ENCODE assay signal across 8 cellular contexts in the genomic region with DNA sequence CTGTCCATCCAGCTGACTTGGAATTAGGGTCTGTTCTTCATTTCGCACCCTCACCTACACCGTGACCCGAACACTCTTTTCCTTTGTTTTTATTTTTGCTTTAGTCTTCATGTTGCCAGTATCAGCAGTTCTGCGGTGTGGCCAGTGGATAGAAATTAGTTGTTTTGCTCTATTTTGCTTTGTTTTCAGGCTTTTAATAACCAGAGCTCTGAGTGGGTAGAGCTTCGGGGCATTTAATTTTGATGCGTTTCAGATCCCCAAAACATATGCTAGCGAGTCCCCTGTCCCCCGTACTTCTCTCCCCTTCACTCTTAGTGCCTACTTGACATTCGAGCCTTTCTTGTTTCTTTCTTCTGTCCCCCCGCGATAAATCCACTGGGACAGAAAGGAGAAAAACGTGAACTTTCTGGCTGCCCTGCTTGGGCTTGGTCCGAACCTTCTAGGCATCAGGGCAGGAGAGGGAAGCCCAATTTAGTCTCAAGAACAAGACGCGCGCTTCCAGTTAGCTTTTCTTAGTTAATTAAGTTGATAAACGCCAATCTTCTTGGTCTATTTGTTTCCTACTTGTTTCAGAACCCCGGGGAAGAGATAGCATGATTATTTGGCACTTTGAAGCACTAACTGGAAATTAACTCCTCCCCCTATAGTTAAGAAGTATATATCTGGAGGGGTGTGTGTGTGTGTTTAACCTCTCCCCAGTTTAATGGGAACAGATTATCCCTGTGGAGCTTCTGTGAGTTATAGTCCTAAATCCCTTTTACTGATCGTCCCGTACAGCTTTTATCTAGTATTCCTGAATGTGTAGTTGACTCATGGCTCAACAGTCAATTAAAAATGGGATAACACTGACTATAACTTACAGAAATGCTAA. TPM values are rescaled to one million over a fixed set of nuclear protein-coding genes. Genes with fewer than 3 reads are reported as not detected.
DNase-seq lines count a peak whose midpoint lies in the region; ATAC-seq and TF ChIP-seq lines count a peak whose summit lies in the region.

No MANE protein-coding gene starts in this region.

- peaks cover 7% of the 10 kb centered on the region for H3F3A ChIP-seq in neural progenitor cell (ENCODE audit: low read depth)

- H3K9ac ChIP-seq in SK-N-MC (ENCODE audit: insufficient read length) (peak overlapping the region; percentile 67), neural progenitor cell (peak overlapping the region; percentile 52)

- no peaks in the 10 kb centered on the region for H3K9me3 ChIP-seq in SK-N-MC (ENCODE audit: low read depth, low read length)
- H3K9me3 ChIP-seq in neural progenitor cell (ENCODE audit: low read depth): no peaks in the 10 kb centered on the region

- peak overlapping the region; percentile 91 for H3K27ac ChIP-seq in 22Rv1
- H3K27ac ChIP-seq in SK-N-MC: no peak overlapping the region
- H3K27ac ChIP-seq in epithelial cell of prostate: peak overlapping the region; percentile 76
- no peak overlapping the region for H3K27ac ChIP-seq in neural progenitor cell

- H3K4me3 ChIP-seq in GM12864 (ENCODE audit: low read depth, low read length) (peak overlapping the region; percentile 73), SK-N-MC (peak overlapping the region; percentile 95), neural progenitor cell (peak overlapping the region; percentile 63)

- no peaks in the 10 kb centered on the region for H3K36me3 ChIP-seq in SK-N-MC (ENCODE audit: insufficient read depth, low read length)
- no peaks in the 10 kb centered on the region for H3K36me3 ChIP-seq in neural progenitor cell

- peaks cover 18% of the 10 kb centered on the region for H3K4me1 ChIP-seq in neural progenitor cell

- H3K27ac Mint-ChIP-seq in neural progenitor cell: peak overlapping the region; percentile 48

- H3K27me3 Mint-ChIP-seq in neural progenitor cell (ENCODE audit: insufficient read depth, low read depth): peaks cover 6% of the 10 kb centered on the region

- H3K9me3 Mint-ChIP-seq in neural progenitor cell: no peaks in the 10 kb centered on the region

- ATAC-seq in HG03457 (IDR thresholded peaks at IDR 0.05; ENCODE audit: unreplicated experiment): no peak

- no peaks in the 10 kb centered on the region for H3K27me3 ChIP-seq in neural progenitor cell

- peak overlapping the region; percentile 90 for H3K4me2 ChIP-seq in neural progenitor cell

- peaks cover 26% of the 10 kb centered on the region for H3K79me2 ChIP-seq in neural progenitor cell (ENCODE audit: low read depth)

- peak overlapping the region; percentile 99 for H3K4me3 Mint-ChIP-seq in neural progenitor cell

- H3K36me3 Mint-ChIP-seq in neural progenitor cell: no peaks in the 10 kb centered on the region

- DNase-seq in GM12864 (ENCODE audit: low read depth) (no peak), SK-N-MC (ENCODE audit: low read depth, low spot score) (no peak), epithelial cell of prostate (ENCODE audit: low read depth, low spot score) (no peak), neural progenitor cell (ENCODE audit: low spot score) (peak; percentile 26), occipital lobe (lab: John Stamatoyannopoulos, UW) (no peak)
- no peak for DNase-seq in effector CD8-positive, alpha-beta T cell (lab: John Stamatoyannopoulos, UW)

- no peak for TF ChIP-seq CTCF in 22Rv1 (IDR thresholded peaks at IDR 0.05)
- TF ChIP-seq CTCF in GM12864 (IDR thresholded peaks at IDR 0.05; ENCODE audit: low read depth, low read length, missing control alignments): no peak
- TF ChIP-seq CTCF in neural progenitor cell (IDR thresholded peaks at IDR 0.05): no peak

- peaks cover 27% of the 10 kb centered on the region for H3K4me1 Mint-ChIP-seq in neural progenitor cell

- H4K20me1 ChIP-seq in neural progenitor cell (ENCODE audit: low read depth): peaks cover 10% of the 10 kb centered on the region

- peak overlapping the region; percentile 93 for H2AFZ ChIP-seq in neural progenitor cell (replicated peaks)

RNA-seq across cellular contexts. Expression of gene SWT1, which starts 0.9 kb away (rescaled TPM):
- 9.1 and 12.4 TPM in 2 replicates for total RNA-seq in neural progenitor cell (ENCODE audit: low replicate concordance)
- 61.3 TPM for total RNA-seq in occipital lobe

RNA-seq across cellular contexts. Expression of gene TRMT1L, which starts 1.1 kb away (rescaled TPM):
- total RNA-seq in neural progenitor cell (ENCODE audit: low replicate concordance): 41.2 and 58.9 TPM in 2 replicates
- 20.6 TPM for total RNA-seq in occipital lobe

Comparison
In these comparisons a context has a peak if more than half of its experiments do, and no peak if none do; other contexts are left out.
1. H3K27ac ChIP-seq: peak in 22Rv1 (single experiment) and epithelial cell of prostate (single experiment); none in SK-N-MC (single experiment) and neural progenitor cell (single experiment).
2. Peak in every context shown above with its lines, with median percentiles within 50 percentile points of each other: H3K4me3 ChIP-seq.